In the genomic region with DNA sequence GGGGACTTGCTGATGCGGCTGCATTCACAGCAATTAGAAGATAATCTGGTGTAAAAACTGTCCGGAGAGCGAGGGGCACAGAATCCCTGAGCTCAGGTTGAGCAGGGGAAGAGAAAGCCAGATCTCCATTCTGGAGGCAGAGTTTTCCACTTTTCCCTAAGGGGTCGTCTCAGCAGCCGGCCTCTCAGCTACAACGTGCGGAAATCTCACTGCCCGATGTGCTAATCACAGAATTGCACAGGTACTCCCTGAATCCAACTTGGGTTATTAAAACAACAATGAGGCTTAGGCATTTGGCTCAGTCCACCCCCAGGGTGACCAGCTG, we compare ENCODE assay signal across 29 cellular contexts. TPM values are rescaled to one million over a fixed set of nuclear protein-coding genes. Genes with fewer than 3 reads are reported as not detected.
DNase-seq lines count a peak whose midpoint lies in the region; ATAC-seq and TF ChIP-seq lines count a peak whose summit lies in the region.
"Had no signal": no experiment of that assay in that cellular context is flagged by ENCODE, and none has a peak within 500 bp of the region (broad histone marks: within the 10 kb centered on the region; RNA-seq: fewer than 3 reads in every experiment).

No MANE protein-coding gene starts in this region.

- DNase-seq in ELF-1 (ENCODE audit: low read depth, low spot score), result peak; percentile 20
- DNase-seq in NCI-H82 (lab: John Stamatoyannopoulos, UW), result peak; percentile 85
- peak; percentile 37 for DNase-seq in cerebellum (ENCODE audit: low spot score)
- no peak for DNase-seq in neural progenitor cell (ENCODE audit: low spot score)
- no peak for DNase-seq in COR-L47 (lab: John Stamatoyannopoulos, UW)
- DNase-seq in NK-92 treated with Interleukin-12 subunit alpha and Interleukin-12 subunit beta, amount 100 ng/mL, for 24 hours (lab: John Stamatoyannopoulos, UW), result no peak
- DNase-seq: 8988T; ACHN; BE2C; Calu3; CD8-positive, alpha-beta memory T cell; DMS79 treated with DMSO at 0.1 percent for 48 hours; GM23248; HFFc6; IMR-90; NCI-H1048; NCI-H1417; NCI-H2081; NCI-H226; NCI-H510A; NCI-H748 treated with DMSO at 0.1 percent for 48 hours; PC-9 had no signal

- H3K4me3 ChIP-seq in neural progenitor cell, result no peak overlapping the region
- H3K4me3 ChIP-seq: GM23248, HAP-1, PC-9, SJSA1 had no signal

- peaks cover 21% of the 10 kb centered on the region for H3F3A ChIP-seq in neural progenitor cell (ENCODE audit: low read depth)

- peak overlapping the region; percentile 83 for H2AFZ ChIP-seq in neural progenitor cell (replicated peaks)
- H2AFZ ChIP-seq: GM23248, PC-9 had no signal

- no peaks in the 10 kb centered on the region for H3K36me3 ChIP-seq in neural progenitor cell
- H3K36me3 ChIP-seq: BE2C, HAP-1, SJSA1 had no signal

- no peaks in the 10 kb centered on the region for H3K36me3 Mint-ChIP-seq in neural progenitor cell
- H3K36me3 Mint-ChIP-seq: CD14-positive monocyte; CD8-positive, alpha-beta memory T cell had no signal

- peak overlapping the region; percentile 48 for H3K4me2 ChIP-seq in neural progenitor cell
- H3K4me2 ChIP-seq: KMS-11, PC-9 had no signal

- peak overlapping the region; percentile 84 for H3K27ac Mint-ChIP-seq in neural progenitor cell
- H3K27ac Mint-ChIP-seq: CD14-positive monocyte; CD8-positive, alpha-beta memory T cell; HFFc6 had no signal

- peaks cover 20% of the 10 kb centered on the region for H3K27me3 Mint-ChIP-seq in neural progenitor cell (ENCODE audit: insufficient read depth, low read depth)

- no peak overlapping the region for H3K9ac ChIP-seq in neural progenitor cell
- H3K9ac ChIP-seq: GM23248, KMS-11 had no signal

- no peaks in the 10 kb centered on the region for H4K20me1 ChIP-seq in neural progenitor cell (ENCODE audit: low read depth)

- no peak overlapping the region for H3K27ac ChIP-seq in neural progenitor cell
- H3K27ac ChIP-seq: GM23248, KMS-11, PC-9, SJSA1 had no signal

- peaks cover 20% of the 10 kb centered on the region for H3K4me1 ChIP-seq in neural progenitor cell
- H3K4me1 ChIP-seq: BE2C, HAP-1, SJSA1 had no signal

- no peaks in the 10 kb centered on the region for H3K27me3 ChIP-seq in neural progenitor cell

- no peaks in the 10 kb centered on the region for H3K9me3 ChIP-seq in neural progenitor cell (ENCODE audit: low read depth)
- H3K9me3 ChIP-seq: BE2C, HAP-1, SJSA1 had no signal

- H3K79me2 ChIP-seq in neural progenitor cell (ENCODE audit: low read depth), result no peaks in the 10 kb centered on the region

- H3K9me3 Mint-ChIP-seq in neural progenitor cell, result peaks cover 4% of the 10 kb centered on the region
- H3K9me3 Mint-ChIP-seq: CD8-positive, alpha-beta memory T cell; HFFc6 had no signal

- H3K4me3 Mint-ChIP-seq in neural progenitor cell, result no peak overlapping the region
- H3K4me3 Mint-ChIP-seq: CD14-positive monocyte; CD8-positive, alpha-beta memory T cell; HFFc6 had no signal

- ATAC-seq in HG02884 (IDR thresholded peaks at IDR 0.05; ENCODE audit: unreplicated experiment), result no peak
- ATAC-seq: Right ventricle myocardium inferior had no signal

- peaks cover 39% of the 10 kb centered on the region for H3K4me1 Mint-ChIP-seq in neural progenitor cell

- TF ChIP-seq CTCF in neural progenitor cell (IDR thresholded peaks at IDR 0.05), result no peak

RNA-seq across cellular contexts. Expression of a gene that starts 1.7 kb away (rescaled TPM):
- total RNA-seq in cerebellum (0.64 TPM), neural progenitor cell (ENCODE audit: low replicate concordance) (not detected in 2 replicates)
- total RNA-seq: Calu3; CD8-positive, alpha-beta memory T cell; GM23248; HFFc6; IMR-90; PC-9; Right ventricle myocardium inferior; RPMI7951; SJSA1 had no signal

Comparison
In these comparisons a context has a peak if more than half of its experiments do, and no peak if none do; other contexts are left out.
1. DNase-seq: peak in ELF-1 (single experiment), NCI-H82 (single experiment) and cerebellum (single experiment); none in neural progenitor cell (single experiment), COR-L47 (single experiment) and NK-92 treated with Interleukin-12 subunit alpha and Interleukin-12 subunit beta, amount 100 ng/mL, for 24 hours (single experiment).